In the genomic region with DNA sequence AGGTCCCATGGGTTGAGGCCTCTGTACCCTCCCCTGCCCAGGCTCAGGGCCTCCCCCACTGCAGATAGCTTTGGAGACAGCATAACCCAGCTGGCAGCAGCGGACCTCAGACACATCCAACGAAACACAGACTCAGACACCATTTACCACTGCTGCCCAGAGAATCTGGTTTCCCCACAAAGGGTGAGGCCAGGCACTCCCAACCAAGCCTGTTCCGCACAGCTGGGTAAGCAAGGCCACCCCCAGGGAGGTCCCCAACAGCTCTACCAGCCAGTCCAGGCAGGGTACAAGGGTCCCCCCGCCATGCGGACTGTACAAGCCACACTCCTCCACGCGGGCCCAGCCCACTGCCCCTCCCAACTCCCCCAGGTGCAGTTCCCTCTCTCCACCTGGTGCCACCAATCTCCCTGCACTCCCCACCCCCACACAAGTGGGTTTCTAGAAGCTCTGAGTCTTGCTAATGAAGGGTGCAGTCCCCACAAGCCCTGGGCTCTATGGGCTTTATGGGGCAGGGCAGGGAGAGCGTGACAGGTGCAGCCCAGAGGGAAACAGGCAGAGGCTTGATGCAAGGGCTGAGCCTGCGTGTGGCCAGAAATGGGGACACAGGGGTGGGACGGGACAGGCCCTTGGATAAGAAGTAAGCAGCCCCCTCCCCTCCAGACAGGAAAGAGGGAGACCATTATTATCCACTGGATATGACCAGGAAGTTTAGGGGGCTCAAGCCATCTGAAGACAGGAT, we compare ENCODE assay signal across 8 cellular contexts. TPM values are rescaled to one million over a fixed set of nuclear protein-coding genes. Genes with fewer than 3 reads are reported as not detected.
DNase-seq lines count a peak whose midpoint lies in the region; ATAC-seq, FAIRE-seq and TF ChIP-seq lines count a peak whose summit lies in the region.

No MANE protein-coding gene starts in this region.

- CTCF ChIA-PET in GM10248 (lab: Yijun Ruan, JAX) = interaction anchor here (1.1 to 22.6 kb wide), 10 partner anchors 8 to 84 kb away, joined by 3 to 496 read pairs (median 6); partner anchors contain the start of genes AANAT and UBE2O

- no peaks in the 10 kb centered on the region for H3K9me3 ChIP-seq in pancreas

- H3K27me3 ChIP-seq in dorsolateral prefrontal cortex (no peaks in the 10 kb centered on the region), pancreas (no peaks in the 10 kb centered on the region)

- TF ChIP-seq CTCF in GM10248 (IDR thresholded peaks at IDR 0.05; ENCODE audit: control extremely low read depth, extremely low read depth, low read depth, missing control alignments) = no peak
- TF ChIP-seq CTCF in dorsolateral prefrontal cortex (IDR thresholded peaks at IDR 0.05 in 54 of 56, conservative IDR thresholded peaks at IDR 0.05 in 2 of 56; ENCODE audit: low read depth in 1 of 56, partially characterized antibody in 56 of 56) = no peak
- TF ChIP-seq CTCF in pancreas (IDR thresholded peaks at IDR 0.05) = no peak
- TF ChIP-seq CTCF in omental fat pad (IDR thresholded peaks at IDR 0.05) = no peak

- H3K27ac ChIP-seq in dorsolateral prefrontal cortex (peak overlapping the region in 54 of 59 donors; percentile 3 to 93 (median 78)), pancreas (peak overlapping the region in 3 of 4 donors; percentile 17 to 80 (median 63))

- intact Hi-C loops in dorsolateral prefrontal cortex (cut with DNase I) = no loop called here
- intact Hi-C loops in pancreas (cut with DNase I) = no loop called here

- WGBS in pancreas, 2 donors = 71 to 76% methylated on average over 10 of the region's 10 CpGs

- FAIRE-seq in pancreas (lab: Jason Lieb, UNC) = no peak

- H3K4me1 ChIP-seq in pancreas = peaks cover 3 to 5% (median 4%) of the 10 kb centered on the region in 3 donors

- DNase-seq in GM10248 (ENCODE audit: extremely low spot score) (peak; percentile 65), NAMALWA (ENCODE audit: low spot score) (peak; percentile 78), dorsolateral prefrontal cortex (no peak), pancreas (peak in 2 of 6 donors; percentile 16 to 71), DMS53 (lab: John Stamatoyannopoulos, UW) (no peak), omental fat pad (ENCODE audit: low spot score) (no peak)

- H3K4me3 ChIP-seq in dorsolateral prefrontal cortex = peak overlapping the region in 12 of 59 donors; percentile 5 to 27 (median 16)
- H3K4me3 ChIP-seq in pancreas = peak overlapping the region in 1 of 4 donors; percentile 5

- peak; percentile 37 for ATAC-seq in GM21529 (IDR thresholded peaks at IDR 0.05; ENCODE audit: unreplicated experiment)
- ATAC-seq in pancreas = peak in 3 of 4 donors; percentile 11 to 25 (median 16)
- ATAC-seq in GM21526 (IDR thresholded peaks at IDR 0.05; ENCODE audit: low FRiP score, unreplicated experiment) = no peak
- no peak for ATAC-seq in omental fat pad (ENCODE audit: low FRiP score)

- POLR2A ChIA-PET in GM10248 (lab: Yijun Ruan, JAX) = interaction anchor here (0.6 to 1.6 kb wide), 3 partner anchors 9 to 540 kb away, joined by 4 to 6 read pairs (median 4); no protein-coding TSS in a partner anchor

- H3K36me3 ChIP-seq in pancreas = no peaks in the 10 kb centered on the region

RNA-seq across cellular contexts. Expression of gene RHBDF2, which starts 8.8 kb away (rescaled TPM):
- total RNA-seq in dorsolateral prefrontal cortex = 10 to 100 TPM in 119 of 120 experiments, 1 to 10 TPM in 1; 7.0 to 64.1 (median 28.9) TPM
- total RNA-seq in pancreas = 10 to 100 TPM; 19.0 to 50.1 (median 22.4) TPM
- 10 to 100 TPM; 18.0 to 41.8 TPM for polyA plus RNA-seq in pancreas
- 10 to 100 TPM; 29.9 to 77.9 (median 56.7) TPM for total RNA-seq in omental fat pad

RNA-seq across cellular contexts. Expression of gene AANAT, which starts 25.0 kb away (rescaled TPM):
- total RNA-seq in dorsolateral prefrontal cortex (1 to 10 TPM in 8 of 120 experiments, under 1 TPM in 34, not detected in 78; 0.22 to 2.0 (median 0.62) TPM), pancreas (under 1 TPM in 1 of 6 donors, not detected in 5; 0.16 TPM), omental fat pad (not detected)
- polyA plus RNA-seq in pancreas = under 1 TPM in 1 of 2 donors, not detected in 1; 0.23 TPM

RNA-seq across cellular contexts. Expression of gene UBE2O, which starts 39.5 kb away (rescaled TPM):
- total RNA-seq in dorsolateral prefrontal cortex (100 to 1,000 TPM in 15 of 120 experiments, 10 to 100 TPM in 105; 42.7 to 122 (median 85.2) TPM), pancreas (10 to 100 TPM; 10.4 to 19.8 (median 14.3) TPM), omental fat pad (10 to 100 TPM; 12.5 to 27.5 (median 20.0) TPM)
- 10 to 100 TPM; 16.3 to 17.3 TPM for polyA plus RNA-seq in pancreas

RNA-seq across cellular contexts. Expression of gene CYGB, which starts 45.1 kb away (rescaled TPM):
- total RNA-seq in dorsolateral prefrontal cortex (10 to 100 TPM in 118 of 120 experiments, 1 to 10 TPM in 2; 7.1 to 34.6 (median 19.7) TPM), pancreas (10 to 100 TPM in 1 of 6 donors, 1 to 10 TPM in 5; 2.6 to 15.7 (median 6.5) TPM), omental fat pad (10 to 100 TPM; 18.9 to 46.2 (median 35.2) TPM)
- polyA plus RNA-seq in pancreas = 10 to 100 TPM in 1 of 2 donors, 1 to 10 TPM in 1; 9.8 to 10.3 TPM

RNA-seq across cellular contexts. Expression of gene PRCD, which starts 47.4 kb away (rescaled TPM):
- total RNA-seq in dorsolateral prefrontal cortex (10 to 100 TPM in 118 of 120 experiments, 1 to 10 TPM in 2; 9.7 to 74.7 (median 21.5) TPM), pancreas (1 to 10 TPM in 2 of 6 donors, under 1 TPM in 4; 0.55 to 3.0 (median 0.84) TPM), omental fat pad (10 to 100 TPM in 1 of 4 donors, 1 to 10 TPM in 3; 2.3 to 20.0 (median 3.5) TPM)
- 1 to 10 TPM; 5.2 to 7.3 TPM for polyA plus RNA-seq in pancreas

Comparison
In these comparisons a context has a peak if more than half of its experiments do, and no peak if none do; other contexts are left out.
1. DNase-seq: peak in GM10248 (single experiment) and NAMALWA (single experiment); none in dorsolateral prefrontal cortex (0 of 10), DMS53 (single experiment) and omental fat pad (single experiment).
2. ATAC-seq: peak in GM21529 (single experiment) and pancreas (3 of 4); none in GM21526 (single experiment) and omental fat pad (single experiment).